28 cellular contexts compared by ENCODE assay signal in the genomic region with DNA sequence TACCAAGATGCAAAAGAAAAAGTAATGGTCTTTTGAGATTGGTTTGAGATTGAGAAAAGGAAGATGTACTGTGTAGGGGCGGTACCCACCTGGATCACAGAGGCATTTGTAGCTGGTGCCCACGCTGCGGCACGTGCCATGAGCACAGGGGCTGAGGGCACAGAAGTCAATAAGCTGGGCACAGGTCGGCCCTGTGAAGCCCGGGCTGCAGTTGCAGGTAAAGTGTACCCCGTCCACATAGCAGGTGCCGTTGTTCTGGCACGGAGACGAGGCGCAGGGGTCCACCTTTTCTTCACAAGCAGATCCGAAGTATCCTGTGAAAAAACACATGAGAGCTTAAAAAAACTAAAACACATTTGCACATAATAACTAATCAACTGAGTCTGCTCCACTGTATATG.
"Had no signal": no experiment of that assay in that cellular context is flagged by ENCODE, and none has a peak within 500 bp of the region (broad histone marks: within the 10 kb centered on the region; RNA-seq: fewer than 3 reads in every experiment).

No MANE protein-coding gene starts in this region.

- H3K9me3 Mint-ChIP-seq: central memory CD8-positive, alpha-beta T cell; effector memory CD8-positive, alpha-beta T cell; immature natural killer cell; nephron; neural progenitor cell; stimulated activated effector memory CD8-positive, alpha-beta T cell treated with anti-CD3 and anti-CD28 coated beads, Interleukin-12 subunit alpha, Interleukin-12 subunit beta, amount 100 ng/mL, for 72 hours had no signal

- H3K36me3 ChIP-seq: colonic mucosa, esophagus squamous epithelium, neural progenitor cell, ovary, sigmoid colon, stomach had no signal

- DNase-seq: colonic mucosa; dermis blood vessel endothelial cell; effector memory CD8-positive, alpha-beta T cell; erythroblast; esophagus squamous epithelium; hypothalamus; immature natural killer cell; islet precursor cell; kidney glomerular epithelial cell; left ventricle myocardium superior; mesenchymal stem cell; midbrain; naive thymus-derived CD4-positive, alpha-beta T cell; nucleus accumbens; ovary; psoas muscle; sigmoid colon; stimulated activated CD4-positive, alpha-beta T cell treated with anti-CD3 and anti-CD28 coated beads, Interleukin-2, amount 100 ng/mL, for 24 hours; stimulated activated CD4-positive, alpha-beta T cell treated with anti-CD3 and anti-CD28 coated beads, Interleukin-4, amount 100 ng/mL, for 24 hours; stimulated activated naive CD4-positive, alpha-beta T cell treated with Interleukin-2 at 50 U/mL for 16 hours; stomach; trophoblast cell had no signal

- H3K27me3 Mint-ChIP-seq: effector memory CD8-positive, alpha-beta T cell had no signal

- H3K9me3 ChIP-seq: colonic mucosa, esophagus squamous epithelium, ovary, psoas muscle, sigmoid colon, stomach had no signal

- H3K4me1 Mint-ChIP-seq: central memory CD8-positive, alpha-beta T cell; immature natural killer cell; stimulated activated effector memory CD8-positive, alpha-beta T cell treated with anti-CD3 and anti-CD28 coated beads, Interleukin-12 subunit alpha, Interleukin-12 subunit beta, amount 100 ng/mL, for 72 hours had no signal

- H3K4me3 ChIP-seq: colonic mucosa, esophagus squamous epithelium, lung, neural progenitor cell, ovary, psoas muscle, sigmoid colon, stomach had no signal

- H3K4me1 ChIP-seq: colonic mucosa, neural progenitor cell, psoas muscle had no signal

- H3K27ac ChIP-seq: colonic mucosa, neural progenitor cell, psoas muscle had no signal

- H3K27ac Mint-ChIP-seq: effector memory CD8-positive, alpha-beta T cell; immature natural killer cell; naive thymus-derived CD4-positive, alpha-beta T cell; neural progenitor cell; stimulated activated effector memory CD8-positive, alpha-beta T cell treated with anti-CD3 and anti-CD28 coated beads, Interleukin-12 subunit alpha, Interleukin-12 subunit beta, amount 100 ng/mL, for 72 hours had no signal

- H3K36me3 Mint-ChIP-seq: immature natural killer cell; naive thymus-derived CD4-positive, alpha-beta T cell; neural progenitor cell; stimulated activated effector memory CD8-positive, alpha-beta T cell treated with anti-CD3 and anti-CD28 coated beads, Interleukin-12 subunit alpha, Interleukin-12 subunit beta, amount 100 ng/mL, for 72 hours had no signal

- ATAC-seq: effector memory CD8-positive, alpha-beta T cell; left ventricle myocardium superior; naive thymus-derived CD4-positive, alpha-beta T cell; psoas muscle; right cardiac atrium; stimulated activated effector memory CD8-positive, alpha-beta T cell treated with anti-CD3 and anti-CD28 coated beads, Interleukin-12 subunit alpha, Interleukin-12 subunit beta, amount 100 ng/mL, for 72 hours had no signal

- H3K4me3 Mint-ChIP-seq: central memory CD8-positive, alpha-beta T cell; effector memory CD8-positive, alpha-beta T cell; immature natural killer cell; naive thymus-derived CD4-positive, alpha-beta T cell; nephron; neural progenitor cell; stimulated activated effector memory CD8-positive, alpha-beta T cell treated with anti-CD3 and anti-CD28 coated beads, Interleukin-12 subunit alpha, Interleukin-12 subunit beta, amount 100 ng/mL, for 72 hours had no signal

- H3K27me3 ChIP-seq: colonic mucosa, esophagus squamous epithelium, neural progenitor cell, ovary, sigmoid colon, stomach had no signal

- H2AFZ ChIP-seq: neural progenitor cell had no signal
